In genomic region chr19:5050016-5050656, GRCh38 we compare ENCODE assay signal across 21 cellular contexts.
A peak's percentile ranks its signal among the peaks of the same experiment; 100 is the strongest.
DNase-seq lines count a peak whose midpoint lies in the region; ATAC-seq, FAIRE-seq and TF ChIP-seq lines count a peak whose summit lies in the region.
"Had no signal": no experiment of that assay in that cellular context is flagged by ENCODE, and none has a peak within 500 bp of the region (broad histone marks: within the 10 kb centered on the region; RNA-seq: fewer than 3 reads in every experiment).

No MANE protein-coding gene starts in this region.

- ATAC-seq in A549: no peak
- ATAC-seq in activated T-cell treated with anti-CD3 and anti-CD28 coated beads, Interleukin-2, amount 50 U/mL, for 4 hours: no peak
- ATAC-seq in CD4-positive, alpha-beta T cell (ENCODE audit: poor library complexity): no peak
- ATAC-seq: activated naive CD8-positive, alpha-beta T cell treated with anti-CD3 and anti-CD28 coated beads, Interleukin-2, amount 50 U/mL, for 24 hours; natural killer cell had no signal

- H3K27me3 ChIP-seq in Karpas-422 (ENCODE audit: low read length): no peaks in the 10 kb centered on the region
- H3K27me3 ChIP-seq in CD4-positive, alpha-beta T cell (ENCODE audit: control insufficient read depth, insufficient read depth, low read length): no peaks in the 10 kb centered on the region

- POLR2A ChIA-PET in A549 (lab: Yijun Ruan, JAX): no interaction called here
- POLR2A ChIA-PET in CD4-positive, alpha-beta T cell (lab: Charles Lee): no interaction called here

- H3K4me2 ChIP-seq in A549 (peak overlapping the region; percentile 92), Karpas-422 (ENCODE audit: low read depth, low read length, poor library complexity, severe bottlenecking) (peak overlapping the region; percentile 71)

- DNase-seq in A549 (ENCODE audit: low read depth in 1 of 2, low spot score in 1 of 2): no peak
- peak; percentile 95 for DNase-seq in Karpas-422
- no peak for DNase-seq in SK-N-MC (ENCODE audit: low read depth, low spot score)
- DNase-seq in mesothelial cell of epicardium (ENCODE audit: low spot score in 2 of 2, unreplicated experiment in 2 of 2): no peak
- DNase-seq in activated T-cell treated with anti-CD3 and anti-CD28 coated beads, Interleukin-2, amount 50 U/mL, for 4 hours: no peak
- no peak for DNase-seq in activated CD8-positive, alpha-beta memory T cell treated with anti-CD3 and anti-CD28 coated beads for 24 hours
- no peak for DNase-seq in iPS-NIHi11 (ENCODE audit: low spot score)
- DNase-seq in CD4-positive, alpha-beta T cell: no peak
- DNase-seq: activated CD4-positive, alpha-beta T cell treated with anti-CD3 and anti-CD28 coated beads, Interleukin-2, amount 50 U/mL, for 1 hour; activated CD8-positive, alpha-beta memory T cell treated with anti-CD3 and anti-CD28 coated beads, Interleukin-2, amount 50 U/mL, for 4 hours; activated naive CD8-positive, alpha-beta T cell treated with anti-CD3 and anti-CD28 coated beads, Interleukin-2, amount 50 U/mL, for 24 hours; CD4-positive, CD25-positive, alpha-beta regulatory T cell; cortex of kidney; HCEC 1CT; KBM-7; mesenchymal stem cell; natural killer cell; NCI-H2081 treated with DMSO at 0.1 percent for 48 hours; NCI-H524 had no signal

- no peaks in the 10 kb centered on the region for H3K9me2 ChIP-seq in Karpas-422 (replicated peaks; ENCODE audit: insufficient read depth, low read length)

- peaks cover 10% of the 10 kb centered on the region for H3K4me1 Mint-ChIP-seq in mesothelial cell of epicardium
- H3K4me1 Mint-ChIP-seq in activated T-cell treated with anti-CD3 and anti-CD28 coated beads, Interleukin-2, amount 50 U/mL, for 4 hours (ENCODE audit: low read depth): peaks cover 4% of the 10 kb centered on the region
- H3K4me1 Mint-ChIP-seq in CD4-positive, alpha-beta T cell (ENCODE audit: low read depth): peaks cover 4% of the 10 kb centered on the region
- H3K4me1 Mint-ChIP-seq: activated naive CD8-positive, alpha-beta T cell treated with anti-CD3 and anti-CD28 coated beads, Interleukin-2, amount 50 U/mL, for 24 hours had no signal

- H3K4me3 ChIP-seq in A549 (no peak overlapping the region), Karpas-422 (ENCODE audit: low read length) (peak overlapping the region; percentile 58), SK-N-MC (no peak overlapping the region)

- H3K4me1 ChIP-seq in A549 (peaks cover 50% of the 10 kb centered on the region), Karpas-422 (ENCODE audit: low read length) (peaks cover 86% of the 10 kb centered on the region)

- FAIRE-seq in A549 (lab: Jason Lieb, UNC): no peak
- FAIRE-seq: urothelium cell line had no signal

- CTCF ChIA-PET in A549 (lab: Yijun Ruan, JAX): interaction anchor here (0.7 to 4.0 kb wide), 7 partner anchors 9 to 754 kb away, joined by 3 to 22 read pairs (median 3); partner anchors contain the start of genes FEM1A, NRTN and PTPRS
- CTCF ChIA-PET in CD4-positive, alpha-beta T cell (lab: Charles Lee): no interaction called here

- H3K27ac Mint-ChIP-seq in mesothelial cell of epicardium: peak overlapping the region; percentile 30
- H3K27ac Mint-ChIP-seq in CD4-positive, alpha-beta T cell: no peak overlapping the region
- H3K27ac Mint-ChIP-seq: activated naive CD8-positive, alpha-beta T cell treated with anti-CD3 and anti-CD28 coated beads, Interleukin-2, amount 50 U/mL, for 24 hours; CD4-positive, CD25-positive, alpha-beta regulatory T cell; natural killer cell had no signal

- peaks cover 5% of the 10 kb centered on the region for H3K36me3 Mint-ChIP-seq in mesothelial cell of epicardium
- H3K36me3 Mint-ChIP-seq in activated T-cell treated with anti-CD3 and anti-CD28 coated beads, Interleukin-2, amount 50 U/mL, for 4 hours (ENCODE audit: insufficient read depth): peaks cover 2% of the 10 kb centered on the region
- H3K36me3 Mint-ChIP-seq in CD4-positive, alpha-beta T cell (ENCODE audit: low read depth): peaks cover 14% of the 10 kb centered on the region
- H3K36me3 Mint-ChIP-seq: natural killer cell had no signal

- TF ChIP-seq EP300 in A549 (IDR thresholded peaks at IDR 0.05): no peak

- H3K27me3 Mint-ChIP-seq in mesothelial cell of epicardium (ENCODE audit: low read depth): no peaks in the 10 kb centered on the region
- no peaks in the 10 kb centered on the region for H3K27me3 Mint-ChIP-seq in activated T-cell treated with anti-CD3 and anti-CD28 coated beads, Interleukin-2, amount 50 U/mL, for 4 hours (ENCODE audit: low read depth)
- H3K27me3 Mint-ChIP-seq in CD4-positive, alpha-beta T cell: no peaks in the 10 kb centered on the region
- H3K27me3 Mint-ChIP-seq: activated naive CD8-positive, alpha-beta T cell treated with anti-CD3 and anti-CD28 coated beads, Interleukin-2, amount 50 U/mL, for 24 hours; CD4-positive, CD25-positive, alpha-beta regulatory T cell had no signal

- no peaks in the 10 kb centered on the region for H4K20me1 ChIP-seq in Karpas-422 (ENCODE audit: insufficient read depth, low read depth, low read length)

- no peaks in the 10 kb centered on the region for H3K9me3 Mint-ChIP-seq in mesothelial cell of epicardium
- no peaks in the 10 kb centered on the region for H3K9me3 Mint-ChIP-seq in activated T-cell treated with anti-CD3 and anti-CD28 coated beads, Interleukin-2, amount 50 U/mL, for 4 hours
- H3K9me3 Mint-ChIP-seq in CD4-positive, alpha-beta T cell: no peaks in the 10 kb centered on the region
- H3K9me3 Mint-ChIP-seq: activated naive CD8-positive, alpha-beta T cell treated with anti-CD3 and anti-CD28 coated beads, Interleukin-2, amount 50 U/mL, for 24 hours; CD4-positive, CD25-positive, alpha-beta regulatory T cell; natural killer cell had no signal

- peak overlapping the region; percentile 94 to 98 for H3K27ac ChIP-seq in A549
- H3K27ac ChIP-seq in Karpas-422 (ENCODE audit: low read length): peak overlapping the region; percentile 98
- H3K27ac ChIP-seq in SK-N-MC: peak overlapping the region; percentile 31; the same call in 1 of the 2 replicates
- H3K27ac ChIP-seq in CD4-positive, alpha-beta T cell (ENCODE audit: low read depth, low read length): no peak overlapping the region
- H3K27ac ChIP-seq: VCaP had no signal

- H3K9ac ChIP-seq in Karpas-422 (ENCODE audit: low read length) (peak overlapping the region; percentile 68), SK-N-MC (ENCODE audit: insufficient read length) (no peak overlapping the region)

- no peaks in the 10 kb centered on the region for H3K36me3 ChIP-seq in Karpas-422 (ENCODE audit: insufficient read depth, low read length)
- H3K36me3 ChIP-seq in SK-N-MC (ENCODE audit: insufficient read depth, low read length): no peaks in the 10 kb centered on the region

- no peak for TF ChIP-seq RAD21 in A549 (conservative IDR thresholded peaks at IDR 0.05 in 1 of 2, IDR thresholded peaks at IDR 0.05 in 1 of 2)

- no peak overlapping the region for H3K4me3 Mint-ChIP-seq in mesothelial cell of epicardium
- H3K4me3 Mint-ChIP-seq in activated T-cell treated with anti-CD3 and anti-CD28 coated beads, Interleukin-2, amount 50 U/mL, for 4 hours: no peak overlapping the region
- no peak overlapping the region for H3K4me3 Mint-ChIP-seq in CD4-positive, alpha-beta T cell
- H3K4me3 Mint-ChIP-seq: activated naive CD8-positive, alpha-beta T cell treated with anti-CD3 and anti-CD28 coated beads, Interleukin-2, amount 50 U/mL, for 24 hours; CD4-positive, CD25-positive, alpha-beta regulatory T cell; natural killer cell had no signal

- intact Hi-C loops in CD4-positive, alpha-beta T cell (cut with DNase I, micrococcal nuclease): no loop called here

- H2AFZ ChIP-seq in Karpas-422 (ENCODE audit: low read length): no peak overlapping the region

- TF ChIP-seq CTCF in A549 (IDR thresholded peaks at IDR 0.05) (no peak), mesothelial cell of epicardium (IDR thresholded peaks at IDR 0.05; ENCODE audit: unreplicated experiment) (no peak)
- no peak for TF ChIP-seq CTCF in CD4-positive, alpha-beta T cell (IDR thresholded peaks at IDR 0.05)

- WGBS in A549 (ENCODE audit: missing lambda C conversion rate): 93% methylated on average over 13 of the region's 18 CpGs

- TF ChIP-seq POLR2A in A549 (IDR thresholded peaks at IDR 0.05; ENCODE audit: low read length): no peak

- no peaks in the 10 kb centered on the region for H3K79me2 ChIP-seq in Karpas-422 (ENCODE audit: low read length)

- H3K9me3 ChIP-seq in A549 (no peaks in the 10 kb centered on the region), Karpas-422 (ENCODE audit: low read length) (no peaks in the 10 kb centered on the region), SK-N-MC (ENCODE audit: low read depth, low read length) (no peaks in the 10 kb centered on the region)
- H3K9me3 ChIP-seq in CD4-positive, alpha-beta T cell (ENCODE audit: control insufficient read depth, low read length): no peaks in the 10 kb centered on the region

TF ChIP-seq in A549, 52 proteins besides CTCF, POLR2A, EP300 and RAD21:
- TF ChIP-seq MAZ (IDR thresholded peaks at IDR 0.05; ENCODE audit: borderline replicate concordance, low read depth, low read length): no peak
- no peak for TF ChIP-seq SMC3 (IDR thresholded peaks at IDR 0.05)
- TF ChIP-seq NFE2L2 (conservative IDR thresholded peaks at IDR 0.05; ENCODE audit: low read length): no peak
- TF ChIP-seq KDM5A (IDR thresholded peaks at IDR 0.05): no peak
- TF ChIP-seq TFCP2L1 (CRISPR knock-in tag; IDR thresholded peaks at IDR 0.05): no peak
- no peak for TF ChIP-seq HES2 (IDR thresholded peaks at IDR 0.05)
- TF ChIP-seq CHD4 (IDR thresholded peaks at IDR 0.05; ENCODE audit: borderline replicate concordance): no peak
- no peak for TF ChIP-seq CHD2 (IDR thresholded peaks at IDR 0.05; ENCODE audit: low read length, partially characterized antibody)
- TF ChIP-seq CBX8 (IDR thresholded peaks at IDR 0.05): no peak
- TF ChIP-seq EHMT2 (IDR thresholded peaks at IDR 0.05; ENCODE audit: low read depth): no peak
